In the genomic region with DNA sequence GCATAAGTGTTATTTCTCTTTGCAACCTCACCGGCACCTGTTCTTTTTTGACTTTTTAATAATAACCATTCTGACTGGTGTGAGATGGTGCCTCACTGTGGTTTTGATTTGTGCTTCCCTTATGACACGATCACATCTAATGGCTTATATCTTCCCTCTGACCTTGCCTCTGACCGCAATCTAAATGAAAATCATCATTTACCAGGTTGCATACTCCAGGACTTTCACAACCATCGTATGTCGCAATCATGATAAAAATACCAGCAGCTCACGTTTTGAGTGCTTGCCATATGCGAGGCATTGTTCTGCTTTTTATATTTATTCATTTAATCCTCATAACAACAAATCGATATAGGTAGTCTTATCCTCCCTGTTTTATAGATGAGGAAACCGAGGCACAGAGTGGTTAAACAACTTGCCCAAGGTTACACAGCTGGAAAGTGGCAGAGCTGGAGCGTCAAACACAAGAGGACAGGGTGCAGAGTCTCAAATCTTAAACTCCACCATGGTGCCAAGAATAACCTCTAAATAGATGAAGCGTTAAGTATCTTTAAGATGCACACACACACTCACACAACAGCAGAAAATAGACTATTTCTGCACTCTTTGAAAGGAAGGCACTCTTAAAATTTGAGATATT, we compare ENCODE assay signal across 22 cellular contexts.
A peak's percentile ranks its signal among the peaks of the same experiment; 100 is the strongest.
DNase-seq lines count a peak whose midpoint lies in the region; ATAC-seq and TF ChIP-seq lines count a peak whose summit lies in the region.
"Had no signal": no experiment of that assay in that cellular context is flagged by ENCODE, and none has a peak within 500 bp of the region (broad histone marks: within the 10 kb centered on the region; RNA-seq: fewer than 3 reads in every experiment).

No MANE protein-coding gene starts in this region.

- intact Hi-C loops in gastrocnemius medialis (cut with DNase I; ENCODE audit: low total_unique reads) = no loop called here

- no peak overlapping the region for H3K4me3 Mint-ChIP-seq in activated CD8-positive, alpha-beta T cell treated with anti-CD3 and anti-CD28 coated beads, Interleukin-2, amount 10 ng/mL, durations not matched to agents 7 days and 5 days
- H3K4me3 Mint-ChIP-seq: endodermal cell; natural killer cell treated with Interleukin-12 subunit alpha and Interleukin-12 subunit beta and Interleukin-15 and Interleukin-18, amount 100 ng/mL, for 72 hours; T-helper 1 cell treated with Interleukin-12 subunit alpha and Interleukin-12 subunit beta and Interleukin-4 antibody, amounts not matched to agents 30 μg/mL and 1 μg/mL, for 36 hours had no signal

- H3K4me3 ChIP-seq in AG10803 (ENCODE audit: low read length) = no peak overlapping the region
- no peak overlapping the region for H3K4me3 ChIP-seq in fibroblast of villous mesenchyme (ENCODE audit: low read depth, low read length)
- no peak overlapping the region for H3K4me3 ChIP-seq in gastrocnemius medialis

- H3K27ac ChIP-seq in gastrocnemius medialis = no peak overlapping the region
- H3K27ac ChIP-seq: WERI-Rb-1 had no signal

- H3K27me3 ChIP-seq in gastrocnemius medialis = no peaks in the 10 kb centered on the region

- no peaks in the 10 kb centered on the region for H3K36me3 ChIP-seq in gastrocnemius medialis

- no peak for TF ChIP-seq POLR2A in gastrocnemius medialis (IDR thresholded peaks at IDR 0.05)

- POLR2A ChIA-PET in activated CD8-positive, alpha-beta T cell treated with anti-CD3 and anti-CD28 coated beads, Interleukin-2, amount 10 ng/mL, durations not matched to agents 7 days and 5 days (lab: Charles Lee) = no interaction called here

- DNase-seq in AG10803 (ENCODE audit: low read depth) (peak; percentile 52), SKM-1 (lab: John Stamatoyannopoulos, UW; ENCODE audit: unreplicated experiment) (peak; percentile 59), fibroblast of villous mesenchyme (ENCODE audit: low read depth) (peak; percentile 20), gastrocnemius medialis (no peak)
- no peak for DNase-seq in activated CD8-positive, alpha-beta T cell treated with anti-CD3 and anti-CD28 coated beads, Interleukin-2, amount 10 ng/mL, durations not matched to agents 7 days and 5 days
- DNase-seq in stimulated activated CD4-positive, alpha-beta T cell treated with anti-CD3 and anti-CD28 coated beads, Interleukin-2, amount 100 ng/mL, for 24 hours = no peak
- DNase-seq: activated naive CD4-positive, alpha-beta T cell; activated T-cell treated with anti-CD3 and anti-CD28 coated beads for 4 hours; C1 segment of cervical spinal cord; endodermal cell; GOT3; MM.1S; NCI-H2081; NCI-H510A; NK-92 treated with Interleukin-12 subunit alpha and Interleukin-12 subunit beta, amount 100 ng/mL, for 24 hours; small intestine; stimulated activated CD4-positive, alpha-beta T cell treated with anti-CD3 and anti-CD28 coated beads, Interleukin-4, amount 100 ng/mL, for 24 hours; WERI-Rb-1 had no signal

- H3K4me1 Mint-ChIP-seq in activated CD8-positive, alpha-beta T cell treated with anti-CD3 and anti-CD28 coated beads, Interleukin-2, amount 10 ng/mL, durations not matched to agents 7 days and 5 days (ENCODE audit: low read depth) = no peaks in the 10 kb centered on the region
- H3K4me1 Mint-ChIP-seq: endodermal cell had no signal

- H3K27ac Mint-ChIP-seq in activated CD8-positive, alpha-beta T cell treated with anti-CD3 and anti-CD28 coated beads, Interleukin-2, amount 10 ng/mL, durations not matched to agents 7 days and 5 days = no peak overlapping the region
- H3K27ac Mint-ChIP-seq: endodermal cell; natural killer cell treated with Interleukin-12 subunit alpha and Interleukin-12 subunit beta and Interleukin-15 and Interleukin-18, amount 100 ng/mL, for 72 hours; T-helper 1 cell treated with Interleukin-12 subunit alpha and Interleukin-12 subunit beta and Interleukin-4 antibody, amounts not matched to agents 30 μg/mL and 1 μg/mL, for 36 hours had no signal

- no peak for TF ChIP-seq EP300 in Ishikawa (IDR thresholded peaks at IDR 0.05; ENCODE audit: borderline replicate concordance)

- CTCF ChIA-PET in activated CD8-positive, alpha-beta T cell treated with anti-CD3 and anti-CD28 coated beads, Interleukin-2, amount 10 ng/mL, durations not matched to agents 7 days and 5 days (lab: Charles Lee) = no interaction called here

- TF ChIP-seq CTCF in AG10803 (conservative IDR thresholded peaks at IDR 0.05; ENCODE audit: low read length) = no peak
- TF ChIP-seq CTCF in fibroblast of villous mesenchyme (IDR thresholded peaks at IDR 0.05; ENCODE audit: insufficient read depth, low read depth, low read length) = no peak
- TF ChIP-seq CTCF in gastrocnemius medialis (IDR thresholded peaks at IDR 0.05 in 4 of 5, conservative IDR thresholded peaks at IDR 0.05 in 1 of 5) = no peak

- peaks cover 51% of the 10 kb centered on the region for H3K36me3 Mint-ChIP-seq in activated CD8-positive, alpha-beta T cell treated with anti-CD3 and anti-CD28 coated beads, Interleukin-2, amount 10 ng/mL, durations not matched to agents 7 days and 5 days (ENCODE audit: low read depth)

- ATAC-seq in gastrocnemius medialis (no peak), GM19324 (IDR thresholded peaks at IDR 0.05; ENCODE audit: low FRiP score, unreplicated experiment) (no peak)
- ATAC-seq in activated CD8-positive, alpha-beta T cell treated with anti-CD3 and anti-CD28 coated beads, Interleukin-2, amount 10 ng/mL, durations not matched to agents 7 days and 5 days = no peak
- ATAC-seq: natural killer cell treated with Interleukin-12 subunit alpha and Interleukin-12 subunit beta and Interleukin-15 and Interleukin-18, amount 100 ng/mL, for 72 hours had no signal

- H3K27me3 Mint-ChIP-seq in activated CD8-positive, alpha-beta T cell treated with anti-CD3 and anti-CD28 coated beads, Interleukin-2, amount 10 ng/mL, durations not matched to agents 7 days and 5 days (ENCODE audit: low read depth) = no peaks in the 10 kb centered on the region
- H3K27me3 Mint-ChIP-seq: natural killer cell treated with Interleukin-12 subunit alpha and Interleukin-12 subunit beta and Interleukin-15 and Interleukin-18, amount 100 ng/mL, for 72 hours had no signal

- TF ChIP-seq RAD21 in Ishikawa (IDR thresholded peaks at IDR 0.05; ENCODE audit: low read depth) = no peak

- H3K9me3 Mint-ChIP-seq in activated CD8-positive, alpha-beta T cell treated with anti-CD3 and anti-CD28 coated beads, Interleukin-2, amount 10 ng/mL, durations not matched to agents 7 days and 5 days (ENCODE audit: insufficient read depth) = no peaks in the 10 kb centered on the region
- H3K9me3 Mint-ChIP-seq: endodermal cell; natural killer cell treated with Interleukin-12 subunit alpha and Interleukin-12 subunit beta and Interleukin-15 and Interleukin-18, amount 100 ng/mL, for 72 hours had no signal

- in situ Hi-C loops in gastrocnemius medialis (cut with MboI; ENCODE audit: low sequenced_read_pairs in 4 of 4) = loop anchor here in 3 of 4 donors (10.0 to 25.0 kb wide), 2 partner anchors 316 to 323 kb away; no protein-coding TSS in a partner anchor

- no peaks in the 10 kb centered on the region for H3K4me1 ChIP-seq in gastrocnemius medialis

- H3K9me3 ChIP-seq in gastrocnemius medialis = no peaks in the 10 kb centered on the region

TF ChIP-seq in Ishikawa, 13 proteins besides CTCF, POLR2A, EP300 and RAD21:
- TF ChIP-seq CEBPB (IDR thresholded peaks at IDR 0.05) (peak; percentile 90), NFIC (IDR thresholded peaks at IDR 0.05) (no peak)

Comparison
In these comparisons a context has a peak if more than half of its experiments do, and no peak if none do; other contexts are left out.
1. DNase-seq: peak in AG10803 (single experiment), SKM-1 (single experiment) and fibroblast of villous mesenchyme (single experiment); none in gastrocnemius medialis (0 of 2), activated CD8-positive, alpha-beta T cell treated with anti-CD3 and anti-CD28 coated beads, Interleukin-2, amount 10 ng/mL, durations not matched to agents 7 days and 5 days (single experiment) and stimulated activated CD4-positive, alpha-beta T cell treated with anti-CD3 and anti-CD28 coated beads, Interleukin-2, amount 100 ng/mL, for 24 hours (0 of 2).